Comparison of ENCODE assay signal across 22 cellular contexts in genomic region chr15:67550522-67550921, GRCh38. TPM values are rescaled to one million over a fixed set of nuclear protein-coding genes. Genes with fewer than 3 reads are reported as not detected.
DNase-seq lines count a peak whose midpoint lies in the region; ATAC-seq, FAIRE-seq and TF ChIP-seq lines count a peak whose summit lies in the region.
"Had no signal": no experiment of that assay in that cellular context is flagged by ENCODE, and none has a peak within 500 bp of the region (broad histone marks: within the 10 kb centered on the region; RNA-seq: fewer than 3 reads in every experiment).

No MANE protein-coding gene starts in this region.

- H3K9me3 ChIP-seq in A673 (ENCODE audit: low read depth, low read length, poor library complexity, severe bottlenecking) = no peaks in the 10 kb centered on the region
- H3K9me3 ChIP-seq in adipocyte (ENCODE audit: control insufficient read depth, low read length) = no peaks in the 10 kb centered on the region
- H3K9me3 ChIP-seq in HepG2 (ENCODE audit: low read length) = no peaks in the 10 kb centered on the region
- H3K9me3 ChIP-seq in naive thymus-derived CD4-positive, alpha-beta T cell (ENCODE audit: control insufficient read depth in 2 of 3, low read length in 3 of 3) = no peaks in the 10 kb centered on the region
- no peaks in the 10 kb centered on the region for H3K9me3 ChIP-seq in gastroesophageal sphincter
- H3K9me3 ChIP-seq: Peyer's patch had no signal

- H3K4me1 ChIP-seq in A673 (ENCODE audit: insufficient read depth, low read length, poor library complexity, severe bottlenecking) (peaks cover 26% of the 10 kb centered on the region), adipocyte (ENCODE audit: control insufficient read depth, insufficient read depth, low read length) (peaks cover 21% of the 10 kb centered on the region), HepG2 (ENCODE audit: insufficient read depth, low read length) (peaks cover 8% of the 10 kb centered on the region; the same call in 1 of the 2 replicates), gastroesophageal sphincter (peaks cover 0 to 37% (median 0%) of the 10 kb centered on the region in 3 donors)
- H3K4me1 ChIP-seq in naive thymus-derived CD4-positive, alpha-beta T cell (ENCODE audit: control insufficient read depth in 2 of 2, insufficient read depth in 2 of 2, low read length in 2 of 2) = peaks cover 0 to 5% of the 10 kb centered on the region in 2 donors

- FAIRE-seq in HepG2 (lab: Jason Lieb, UNC) = no peak

- H3K36me3 ChIP-seq in A673 (ENCODE audit: insufficient read depth, low read length, poor library complexity, severe bottlenecking) = peaks cover 13% of the 10 kb centered on the region
- H3K36me3 ChIP-seq in adipocyte (ENCODE audit: control insufficient read depth, insufficient read depth, low read length, severe bottlenecking) = peaks cover 41% of the 10 kb centered on the region
- H3K36me3 ChIP-seq in HepG2 (replicated peaks in 1 of 2; ENCODE audit: control insufficient read depth in 1 of 2, insufficient read depth in 2 of 2, low read length in 2 of 2) = peaks cover 2 to 16% of the 10 kb centered on the region in 2 experiments; a peak in 4 of 5 replicates
- peaks cover 0 to 9% (median 4%) of the 10 kb centered on the region in 3 experiments for H3K36me3 ChIP-seq in naive thymus-derived CD4-positive, alpha-beta T cell (ENCODE audit: control insufficient read depth in 2 of 3, insufficient read depth in 3 of 3, low read length in 3 of 3)
- H3K36me3 ChIP-seq in gastroesophageal sphincter = peaks cover 0 to 52% of the 10 kb centered on the region in 2 donors

- TF ChIP-seq POLR2A in HepG2 (IDR thresholded peaks at IDR 0.05; ENCODE audit: insufficient read depth in 1 of 2, low read depth in 2 of 2, low read length in 2 of 2) = no peak
- no peak for TF ChIP-seq POLR2A in gastroesophageal sphincter (IDR thresholded peaks at IDR 0.05)

- H3K27ac ChIP-seq in A673 (ENCODE audit: low read depth, low read length, poor library complexity, severe bottlenecking) = no peak overlapping the region
- no peak overlapping the region for H3K27ac ChIP-seq in HepG2 (ENCODE audit: extremely low read length, insufficient read depth, low read length)
- H3K27ac ChIP-seq in naive thymus-derived CD4-positive, alpha-beta T cell (ENCODE audit: low read depth, low read length) = no peak overlapping the region
- H3K27ac ChIP-seq in gastroesophageal sphincter = no peak overlapping the region
- H3K27ac ChIP-seq: epithelial cell of prostate had no signal

- BruUV-seq in A673 (replicated peaks; lab: Mats Ljungman, UMichigan) (no TSS peak), HepG2 (replicated peaks; lab: Mats Ljungman, UMichigan) (no TSS peak)

- no peak for TF ChIP-seq RAD21 in HepG2 (CRISPR knock-in tag; IDR thresholded peaks at IDR 0.05)

- intact Hi-C loops in A673 (cut with micrococcal nuclease; ENCODE audit: unreplicated experiment) (no loop called here), HepG2 (cut with micrococcal nuclease; ENCODE audit: unreplicated experiment) (no loop called here)
- intact Hi-C loops in naive thymus-derived CD4-positive, alpha-beta T cell (cut with micrococcal nuclease) = loop anchor here in 1 of 2 donors (10.0 kb wide), 1 partner anchor 46 kb away; no protein-coding TSS in a partner anchor

- H3K27me3 ChIP-seq in A673 (replicated peaks; ENCODE audit: insufficient read depth, low read depth, low read length, poor library complexity) (no peaks in the 10 kb centered on the region), adipocyte (replicated peaks; ENCODE audit: control insufficient read depth, insufficient read depth, low read length) (no peaks in the 10 kb centered on the region), HepG2 (ENCODE audit: control insufficient read depth in 1 of 2, insufficient read depth in 2 of 2, low read length in 2 of 2) (no peaks in the 10 kb centered on the region), gastroesophageal sphincter (no peaks in the 10 kb centered on the region)
- no peaks in the 10 kb centered on the region for H3K27me3 ChIP-seq in naive thymus-derived CD4-positive, alpha-beta T cell (ENCODE audit: control insufficient read depth in 2 of 2, insufficient read depth in 2 of 2, low read length in 2 of 2)
- H3K27me3 ChIP-seq: Peyer's patch had no signal

- no peaks in the 10 kb centered on the region for H3K27me3 Mint-ChIP-seq in naive thymus-derived CD4-positive, alpha-beta T cell
- H3K27me3 Mint-ChIP-seq: activated naive CD8-positive, alpha-beta T cell treated with anti-CD3 and anti-CD28 coated beads, Interleukin-2, amount 10 ng/mL, durations not matched to agents 7 days and 5 days; naive thymus-derived CD8-positive, alpha-beta T cell had no signal

- DNase-seq in A673 (ENCODE audit: low spot score) (peak; percentile 33), HT1080 (ENCODE audit: low read depth) (peak; percentile 18), adipocyte (ENCODE audit: low read depth) (peak; percentile 26), HepG2 (ENCODE audit: low spot score) (no peak), occipital lobe (lab: John Stamatoyannopoulos, UW) (no peak), SKM-1 treated with dmso at 0.1 percent for 144 hours (lab: John Stamatoyannopoulos, UW; ENCODE audit: unreplicated experiment) (no peak)
- no peak for DNase-seq in naive thymus-derived CD4-positive, alpha-beta T cell
- DNase-seq: activated CD4-positive, alpha-beta T cell treated with anti-CD3 and anti-CD28 coated beads, Interleukin-2, amount 50 U/mL, for 1 hour; activated naive CD8-positive, alpha-beta T cell treated with anti-CD3 and anti-CD28 coated beads, Interleukin-2, amount 10 ng/mL, durations not matched to agents 7 days and 5 days; activated T-cell treated with anti-CD3 and anti-CD28 coated beads, Interleukin-2, amount 50 U/mL, for 4 hours; Calu3; head of caudate nucleus; Kasumi-1; naive thymus-derived CD8-positive, alpha-beta T cell; NCI-H2081; NCI-H526; stimulated activated naive CD8-positive, alpha-beta T cell treated with anti-CD3 and anti-CD28 coated beads, Interleukin-15, Interleukin-2, amounts not matched to agents 100 U/mL and 50 U/mL, for 24 hours had no signal

- no peaks in the 10 kb centered on the region for H3K79me2 ChIP-seq in HepG2 (ENCODE audit: insufficient read depth, low read length)

- TF ChIP-seq EP300 in HepG2 (IDR thresholded peaks at IDR 0.05; ENCODE audit: low read depth in 2 of 2, low read length in 2 of 2) (no peak), HepG2 (CRISPR knock-in tag; IDR thresholded peaks at IDR 0.05; ENCODE audit: borderline replicate concordance) (no peak), gastroesophageal sphincter (IDR thresholded peaks at IDR 0.05) (no peak)

- CTCF ChIA-PET in A673 (lab: Charles Lee) (no interaction called here), HepG2 (lab: Yijun Ruan, JAX; ENCODE audit: low intra/inter-chr PET ratio, low total read pairs) (no interaction called here)
- CTCF ChIA-PET in naive thymus-derived CD4-positive, alpha-beta T cell (lab: Charles Lee) = interaction anchor here (1.5 kb wide), 1 partner anchor 48 kb away, joined by 4 read pairs; no protein-coding TSS in a partner anchor

- no peak overlapping the region for H3K9ac ChIP-seq in adipocyte (ENCODE audit: low read length)
- no peak overlapping the region for H3K9ac ChIP-seq in HepG2 (ENCODE audit: insufficient read depth, low read depth, low read length)

- H3K4me3 ChIP-seq in A673 (ENCODE audit: low read depth, low read length, poor library complexity, severe bottlenecking) = no peak overlapping the region
- no peak overlapping the region for H3K4me3 ChIP-seq in adipocyte (ENCODE audit: low read length)
- H3K4me3 ChIP-seq in HepG2 (replicated peaks in 1 of 3; ENCODE audit: insufficient read depth in 1 of 3, low read depth in 2 of 3, low read length in 3 of 3) = no peak overlapping the region
- no peak overlapping the region for H3K4me3 ChIP-seq in naive thymus-derived CD4-positive, alpha-beta T cell (ENCODE audit: low read length)
- no peak overlapping the region for H3K4me3 ChIP-seq in gastroesophageal sphincter
- H3K4me3 ChIP-seq: Peyer's patch had no signal

- H4K20me1 ChIP-seq in HepG2 (ENCODE audit: insufficient read depth, low read length) = no peaks in the 10 kb centered on the region

- ATAC-seq in HepG2 = no peak
- ATAC-seq in naive thymus-derived CD4-positive, alpha-beta T cell = no peak
- no peak for ATAC-seq in gastroesophageal sphincter
- ATAC-seq: activated T-cell treated with anti-CD3 and anti-CD28 coated beads, Interleukin-2, amount 50 U/mL, for 4 hours; left lobe of liver; naive thymus-derived CD8-positive, alpha-beta T cell; stimulated activated naive CD8-positive, alpha-beta T cell treated with anti-CD3 and anti-CD28 coated beads, Interleukin-15, Interleukin-2, amounts not matched to agents 100 U/mL and 50 U/mL, for 24 hours had no signal

- in situ Hi-C loops in HepG2 (cut with HindIII; ENCODE audit: extremely low pct_ligation_motif_present, low pct_unique_long_range_greater_than_20kb) = no loop called here

- no peak overlapping the region for H2AFZ ChIP-seq in HepG2 (ENCODE audit: low read length)

- H3K4me2 ChIP-seq in HepG2 (ENCODE audit: low read depth, low read length) = no peak overlapping the region

- H3K4me1 Mint-ChIP-seq in naive thymus-derived CD4-positive, alpha-beta T cell = peaks cover 11 to 45% (median 32%) of the 10 kb centered on the region in 7 donors

- no peak overlapping the region for H3K4me3 Mint-ChIP-seq in naive thymus-derived CD4-positive, alpha-beta T cell
- H3K4me3 Mint-ChIP-seq: activated naive CD8-positive, alpha-beta T cell treated with anti-CD3 and anti-CD28 coated beads, Interleukin-2, amount 10 ng/mL, durations not matched to agents 7 days and 5 days; activated T-cell treated with anti-CD3 and anti-CD28 coated beads, Interleukin-2, amount 50 U/mL, for 4 hours; naive thymus-derived CD8-positive, alpha-beta T cell; T-helper 1 cell treated with Interleukin-12 subunit alpha and Interleukin-12 subunit beta and Interleukin-4 antibody, amounts not matched to agents 30 μg/mL and 1 μg/mL, for 36 hours had no signal

- WGBS in HepG2 (ENCODE audit: low lambda C conversion rate) = over 99% methylated on average over 4 of the region's 4 CpGs
- 47 to 67% methylated on average over 2 to 3 of the region's 4 CpGs for WGBS in gastroesophageal sphincter (ENCODE audit: low coverage in 1 of 2), 2 donors

- no peak for TF ChIP-seq CTCF in A673 (conservative IDR thresholded peaks at IDR 0.05; ENCODE audit: low read depth, low read length)
- TF ChIP-seq CTCF in HepG2 (CRISPR knock-in tag; IDR thresholded peaks at IDR 0.05) = no peak
- no peak for TF ChIP-seq CTCF in gastroesophageal sphincter (IDR thresholded peaks at IDR 0.05)

- H3K9me3 Mint-ChIP-seq in naive thymus-derived CD4-positive, alpha-beta T cell = no peaks in the 10 kb centered on the region
- H3K9me3 Mint-ChIP-seq: activated naive CD8-positive, alpha-beta T cell treated with anti-CD3 and anti-CD28 coated beads, Interleukin-2, amount 10 ng/mL, durations not matched to agents 7 days and 5 days; activated T-cell treated with anti-CD3 and anti-CD28 coated beads, Interleukin-2, amount 50 U/mL, for 4 hours; naive thymus-derived CD8-positive, alpha-beta T cell; T-helper 1 cell treated with Interleukin-12 subunit alpha and Interleukin-12 subunit beta and Interleukin-4 antibody, amounts not matched to agents 30 μg/mL and 1 μg/mL, for 36 hours had no signal

- peak overlapping the region in 1 of 9 donors; percentile 43 for H3K27ac Mint-ChIP-seq in naive thymus-derived CD4-positive, alpha-beta T cell
- H3K27ac Mint-ChIP-seq: activated naive CD8-positive, alpha-beta T cell treated with anti-CD3 and anti-CD28 coated beads, Interleukin-2, amount 10 ng/mL, durations not matched to agents 7 days and 5 days; naive thymus-derived CD8-positive, alpha-beta T cell; T-helper 1 cell treated with Interleukin-12 subunit alpha and Interleukin-12 subunit beta and Interleukin-4 antibody, amounts not matched to agents 30 μg/mL and 1 μg/mL, for 36 hours had no signal

- POLR2A ChIA-PET in A673 (lab: Charles Lee; ENCODE audit: low non-redundant PET) = no interaction called here
- POLR2A ChIA-PET in HepG2 (lab: Yijun Ruan, JAX) = interaction anchor here (0.9 kb wide), 1 partner anchor 8 kb away, joined by 3 read pairs; the partner anchor contains the start of gene MAP2K5
- POLR2A ChIA-PET in naive thymus-derived CD4-positive, alpha-beta T cell (lab: Charles Lee) = no interaction called here

- peaks cover 5 to 44% (median 21%) of the 10 kb centered on the region in 5 donors for H3K36me3 Mint-ChIP-seq in naive thymus-derived CD4-positive, alpha-beta T cell

RNA-seq across cellular contexts. Expression of gene MAP2K5, which starts 8.0 kb away (rescaled TPM):
- total RNA-seq in A673 (2021) (52.6 and 62.8 TPM in 2 replicates), HepG2 (2016; rRNA removed; fragmentation: Illumina TruSeq; extraction: Trizol) (4.3 and 6.3 TPM in 2 replicates), gastroesophageal sphincter (10 to 100 TPM in 3 of 4 donors, 1 to 10 TPM in 1; 7.7 to 15.1 (median 12.0) TPM), occipital lobe (12.8 TPM)
- total RNA-seq in HT1080 (2014; rRNA removed; shearing (Covaris generic)) = 3.8 and 6.4 TPM in 2 replicates
- 16.6 and 19.5 TPM in 2 replicates for polyA plus RNA-seq in HT1080 (2015; cell fraction: cytosol; rRNA removed)
- polyA plus RNA-seq in HT1080 (2015; cell fraction: nucleus; rRNA removed) = 12.8 and 13.3 TPM in 2 replicates
- 8.3 and 9.2 TPM in 2 replicates for total RNA-seq in HepG2 (2016; cell fraction: cytosol; rRNA removed; fragmentation: Illumina TruSeq; extraction: Trizol; ENCODE audit: low read depth)
- 3.3 and 5.6 TPM in 2 replicates for total RNA-seq in HepG2 (2016; cell fraction: insoluble cytoplasmic fraction; rRNA removed; fragmentation: Illumina TruSeq; extraction: Trizol)
- 5.7 and 7.1 TPM in 2 replicates for total RNA-seq in HepG2 (2016; cell fraction: membrane; rRNA removed; fragmentation: Illumina TruSeq; extraction: Trizol)
- 7.3 and 10.3 TPM in 2 replicates for total RNA-seq in HepG2 (2016; cell fraction: nucleus; rRNA removed; fragmentation: Illumina TruSeq; extraction: Trizol)
- 3.2 and 4.0 TPM in 2 replicates for polyA plus RNA-seq in HepG2 (2011; rRNA removed)
- 2.4 and 2.5 TPM in 2 replicates for polyA plus RNA-seq in HepG2 (2011; cell fraction: cytosol; rRNA removed)
- polyA plus RNA-seq in HepG2 (2011; cell fraction: nucleus; rRNA removed) = 8.1 and 8.7 TPM in 2 replicates
- polyA plus RNA-seq in HepG2 (2012) = 12.6 and 13.6 TPM in 2 replicates
- polyA plus RNA-seq in HepG2 (2016; cell fraction: cytosol; fragmentation: Illumina TruSeq; extraction: Trizol; ENCODE audit: low read depth) = 3.4 and 3.9 TPM in 2 replicates
- 10.6 and 10.7 TPM in 2 replicates for polyA plus RNA-seq in HepG2 (2016; cell fraction: insoluble cytoplasmic fraction; fragmentation: Illumina TruSeq; extraction: Trizol; ENCODE audit: low read depth)
- 7.3 TPM in 2 replicates for polyA plus RNA-seq in HepG2 (2016; cell fraction: membrane; fragmentation: Illumina TruSeq; extraction: Trizol; ENCODE audit: low read depth)
- polyA plus RNA-seq in HepG2 (2016; cell fraction: nucleus; fragmentation: Illumina TruSeq; extraction: Trizol; ENCODE audit: insufficient read depth, low read depth) = 9.9 and 12.6 TPM in 2 replicates
- polyA minus RNA-seq in HepG2 (2011; rRNA and poly(A)+ RNA removed; ENCODE audit: low replicate concordance) = 7.5 and 17.7 TPM in 2 replicates
- 4.9 and 7.3 TPM in 2 replicates for polyA minus RNA-seq in HepG2 (2011; cell fraction: cytosol; rRNA and poly(A)+ RNA removed)
- 24.7 and 28.5 TPM in 2 replicates for polyA minus RNA-seq in HepG2 (2011; cell fraction: nucleus; rRNA and poly(A)+ RNA removed)
- 10 to 100 TPM; 23.4 to 43.4 (median 35.7) TPM for total RNA-seq in naive thymus-derived CD4-positive, alpha-beta T cell
- polyA plus RNA-seq in naive thymus-derived CD4-positive, alpha-beta T cell = 10 to 100 TPM; 22.7 to 25.0 TPM

RNA-seq across cellular contexts. Expression of gene C15orf61, which starts 29.6 kb away (rescaled TPM):
- total RNA-seq in A673 (2021) (6.0 and 6.3 TPM in 2 replicates), HepG2 (2016; rRNA removed; fragmentation: Illumina TruSeq; extraction: Trizol) (3.3 and 6.6 TPM in 2 replicates), gastroesophageal sphincter (1 to 10 TPM; 4.1 to 6.5 (median 5.6) TPM), occipital lobe (33.2 TPM)
- total RNA-seq in HT1080 (2014; rRNA removed; shearing (Covaris generic)) = 5.4 and 11.9 TPM in 2 replicates
- polyA plus RNA-seq in HT1080 (2015; cell fraction: cytosol; rRNA removed) = 6.7 and 7.2 TPM in 2 replicates
- polyA plus RNA-seq in HT1080 (2015; cell fraction: nucleus; rRNA removed) = 5.2 and 7.2 TPM in 2 replicates
- 9.3 and 10.8 TPM in 2 replicates for total RNA-seq in HepG2 (2016; cell fraction: cytosol; rRNA removed; fragmentation: Illumina TruSeq; extraction: Trizol; ENCODE audit: low read depth)
- 5.7 and 8.0 TPM in 2 replicates for total RNA-seq in HepG2 (2016; cell fraction: insoluble cytoplasmic fraction; rRNA removed; fragmentation: Illumina TruSeq; extraction: Trizol)
- 11.0 and 12.6 TPM in 2 replicates for total RNA-seq in HepG2 (2016; cell fraction: membrane; rRNA removed; fragmentation: Illumina TruSeq; extraction: Trizol)
- 7.4 and 9.6 TPM in 2 replicates for total RNA-seq in HepG2 (2016; cell fraction: nucleus; rRNA removed; fragmentation: Illumina TruSeq; extraction: Trizol)
- 2.1 and 2.2 TPM in 2 replicates for polyA plus RNA-seq in HepG2 (2011; rRNA removed)
- polyA plus RNA-seq in HepG2 (2011; cell fraction: cytosol; rRNA removed) = 2.0 and 3.5 TPM in 2 replicates
- polyA plus RNA-seq in HepG2 (2011; cell fraction: nucleus; rRNA removed) = 2.5 and 4.0 TPM in 2 replicates
- polyA plus RNA-seq in HepG2 (2012) = 3.3 and 7.5 TPM in 2 replicates
- polyA plus RNA-seq in HepG2 (2016; cell fraction: cytosol; fragmentation: Illumina TruSeq; extraction: Trizol; ENCODE audit: low read depth) = 16.3 and 18.5 TPM in 2 replicates
- 4.1 and 6.7 TPM in 2 replicates for polyA plus RNA-seq in HepG2 (2016; cell fraction: insoluble cytoplasmic fraction; fragmentation: Illumina TruSeq; extraction: Trizol; ENCODE audit: low read depth)
- polyA plus RNA-seq in HepG2 (2016; cell fraction: membrane; fragmentation: Illumina TruSeq; extraction: Trizol; ENCODE audit: low read depth) = 12.1 and 12.7 TPM in 2 replicates
- 8.7 and 10.8 TPM in 2 replicates for polyA plus RNA-seq in HepG2 (2016; cell fraction: nucleus; fragmentation: Illumina TruSeq; extraction: Trizol; ENCODE audit: insufficient read depth, low read depth)
- polyA minus RNA-seq in HepG2 (2011; rRNA and poly(A)+ RNA removed; ENCODE audit: low replicate concordance) = 2.5 and 4.0 TPM in 2 replicates
- 1.6 and 2.4 TPM in 2 replicates for polyA minus RNA-seq in HepG2 (2011; cell fraction: cytosol; rRNA and poly(A)+ RNA removed)
- 10.1 and 14.8 TPM in 2 replicates for polyA minus RNA-seq in HepG2 (2011; cell fraction: nucleus; rRNA and poly(A)+ RNA removed)
- 10 to 100 TPM in 2 of 5 experiments, 1 to 10 TPM in 3; 4.3 to 11.0 (median 8.2) TPM for total RNA-seq in naive thymus-derived CD4-positive, alpha-beta T cell
- 10 to 100 TPM in 1 of 2 donors, 1 to 10 TPM in 1; 6.1 to 11.4 TPM for polyA plus RNA-seq in naive thymus-derived CD4-positive, alpha-beta T cell

Comparison
In these comparisons a context has a peak if more than half of its experiments do, and no peak if none do; other contexts are left out.
1. DNase-seq: peak in A673 (single experiment), HT1080 (single experiment) and adipocyte (single experiment); none in HepG2 (single experiment), naive thymus-derived CD4-positive, alpha-beta T cell (0 of 9), occipital lobe (single experiment) and SKM-1 treated with dmso at 0.1 percent for 144 hours (single experiment).